In genomic region chr14:84969501-84969900, GRCh38 we compare ENCODE assay signal across 20 cellular contexts.
DNase-seq lines count a peak whose midpoint lies in the region; ATAC-seq and TF ChIP-seq lines count a peak whose summit lies in the region.
"Had no signal": no experiment of that assay in that cellular context is flagged by ENCODE, and none has a peak within 500 bp of the region (broad histone marks: within the 10 kb centered on the region; RNA-seq: fewer than 3 reads in every experiment).

No MANE protein-coding gene starts in this region.

- H3K4me3 ChIP-seq in SJCRH30 (no peak overlapping the region), mesenchymal stem cell (ENCODE audit: insufficient read depth in 1 of 2, low read depth in 1 of 2, low read length in 2 of 2) (no peak overlapping the region), Peyer's patch (no peak overlapping the region)
- H3K4me3 ChIP-seq: cardiac muscle cell, sigmoid colon had no signal

- 76% methylated on average over 4 of the region's 4 CpGs for WGBS in mesenchymal stem cell

- no peak for ATAC-seq in Right ventricle myocardium superior (ENCODE audit: poor library complexity)
- ATAC-seq: left lobe of liver had no signal

- no peak overlapping the region for H2BK5ac ChIP-seq in mesenchymal stem cell (ENCODE audit: low read depth, low read length, poor library complexity, severe bottlenecking)

- H3K4me2 ChIP-seq in mesenchymal stem cell (ENCODE audit: low read length, poor library complexity, severe bottlenecking): no peak overlapping the region

- H3K9ac ChIP-seq in mesenchymal stem cell (ENCODE audit: low read length): no peak overlapping the region

- no peak overlapping the region for H3K23ac ChIP-seq in mesenchymal stem cell (ENCODE audit: low read length in 2 of 2)

- H4K91ac ChIP-seq in mesenchymal stem cell (ENCODE audit: low read length): no peak overlapping the region

- H3K27ac ChIP-seq in SJCRH30: no peak overlapping the region
- H3K27ac ChIP-seq in mesenchymal stem cell (ENCODE audit: low read length, poor library complexity, severe bottlenecking): no peak overlapping the region
- H3K27ac ChIP-seq in Peyer's patch: no peak overlapping the region
- H3K27ac ChIP-seq: cardiac muscle cell, sigmoid colon had no signal

- no peaks in the 10 kb centered on the region for H3K4me1 ChIP-seq in SJCRH30
- H3K4me1 ChIP-seq in mesenchymal stem cell (ENCODE audit: control insufficient read depth, insufficient read depth, low read depth, low read length): no peaks in the 10 kb centered on the region
- H3K4me1 ChIP-seq in Peyer's patch: no peaks in the 10 kb centered on the region
- H3K4me1 ChIP-seq: sigmoid colon had no signal

- peak; percentile 22 for DNase-seq in ELR (ENCODE audit: low read depth)
- DNase-seq in HS-5 (ENCODE audit: low read depth): peak; percentile 9
- peak; percentile 18 to 29 for DNase-seq in SJCRH30
- DNase-seq in mesenchymal stem cell: peak; percentile 1
- no peak for DNase-seq in Right ventricle myocardium superior
- no peak for DNase-seq in Peyer's patch
- no peak for DNase-seq in activated gamma-delta T cell treated with Interleukin-2 at 50 U/mL for 16 hours
- DNase-seq: activated CD4-positive, CD25-positive, alpha-beta regulatory T cell treated with anti-CD3 and anti-CD28 coated beads, Interleukin-2, amount 50 U/mL, for 72 hours; activated CD8-positive, alpha-beta memory T cell treated with anti-CD3 and anti-CD28 coated beads for 24 hours; activated naive CD4-positive, alpha-beta T cell; activated T-cell treated with anti-CD3 and anti-CD28 coated beads, Interleukin-2, amount 50 U/mL, for 24 hours; amniotic stem cell; CD4-positive, alpha-beta memory T cell; Karpas-422; midbrain; NCI-H526; sigmoid colon; stimulated activated CD8-positive, alpha-beta memory T cell treated with anti-CD3 and anti-CD28 coated beads, Interleukin-4, amount 100 ng/mL, for 48 hours had no signal

- H3K79me1 ChIP-seq in mesenchymal stem cell (replicated peaks; ENCODE audit: low read length, poor library complexity, severe bottlenecking): no peaks in the 10 kb centered on the region

- H3K27me3 ChIP-seq in SJCRH30 (no peaks in the 10 kb centered on the region), mesenchymal stem cell (ENCODE audit: control insufficient read depth in 1 of 2, insufficient read depth in 1 of 2, low read length in 2 of 2) (no peaks in the 10 kb centered on the region), Peyer's patch (no peaks in the 10 kb centered on the region)
- H3K27me3 ChIP-seq: cardiac muscle cell, sigmoid colon had no signal

- H3K36me3 ChIP-seq in SJCRH30: no peaks in the 10 kb centered on the region
- no peaks in the 10 kb centered on the region for H3K36me3 ChIP-seq in mesenchymal stem cell (ENCODE audit: control insufficient read depth in 1 of 2, insufficient read depth in 2 of 2, low read depth in 1 of 2, low read length in 2 of 2)
- no peaks in the 10 kb centered on the region for H3K36me3 ChIP-seq in Peyer's patch
- H3K36me3 ChIP-seq: cardiac muscle cell, sigmoid colon had no signal

- no peak overlapping the region for H2BK15ac ChIP-seq in mesenchymal stem cell (ENCODE audit: low read depth, poor library complexity, severe bottlenecking)

- H2AFZ ChIP-seq in mesenchymal stem cell (ENCODE audit: low read depth, low read length): no peak overlapping the region

- no peaks in the 10 kb centered on the region for H3K9me3 ChIP-seq in SJCRH30 (replicated peaks)
- H3K9me3 ChIP-seq in mesenchymal stem cell (ENCODE audit: control insufficient read depth, low read length): no peaks in the 10 kb centered on the region
- H3K9me3 ChIP-seq in Peyer's patch: no peaks in the 10 kb centered on the region
- H3K9me3 ChIP-seq: sigmoid colon had no signal

- H3K18ac ChIP-seq in mesenchymal stem cell (ENCODE audit: low read depth in 1 of 2, low read length in 2 of 2): no peak overlapping the region

- H4K8ac ChIP-seq in mesenchymal stem cell (ENCODE audit: low read length): no peak overlapping the region

- TF ChIP-seq POLR2A in Peyer's patch (IDR thresholded peaks at IDR 0.05): no peak

- H2BK120ac ChIP-seq in mesenchymal stem cell (ENCODE audit: low read depth, low read length): no peak overlapping the region

- no peak overlapping the region for H3K14ac ChIP-seq in mesenchymal stem cell (ENCODE audit: low read length in 2 of 2)

- no peak for TF ChIP-seq CTCF in Peyer's patch (IDR thresholded peaks at IDR 0.05)

- H2BK12ac ChIP-seq in mesenchymal stem cell (ENCODE audit: low read length in 2 of 2): no peak overlapping the region

- H3K4ac ChIP-seq in mesenchymal stem cell (ENCODE audit: low read depth in 1 of 2, low read length in 2 of 2): no peak overlapping the region

- no peak overlapping the region for H2AK5ac ChIP-seq in mesenchymal stem cell (ENCODE audit: low read length, severe bottlenecking)

- intact Hi-C loops in Right ventricle myocardium superior (cut with DNase I): no loop called here

Comparison
In these comparisons a context has a peak if more than half of its experiments do, and no peak if none do; other contexts are left out.
1. DNase-seq: peak in ELR (single experiment), HS-5 (single experiment), SJCRH30 (2 of 2) and mesenchymal stem cell (single experiment); none in Right ventricle myocardium superior (single experiment), Peyer's patch (0 of 3) and activated gamma-delta T cell treated with Interleukin-2 at 50 U/mL for 16 hours (single experiment).